In genomic region chr15:75443972-75444453, GRCh38 we compare ENCODE assay signal across 2 cellular contexts.
TF ChIP-seq lines count a peak whose summit lies in the region.
"Not testable (repeated sequence)": the region's sequence is repeated elsewhere in the genome, so short reads cannot be mapped to it uniquely, and the experiment has no call there.

No MANE protein-coding gene starts in this region.

TF ChIP-seq in SK-N-SH, 30 proteins besides CTCF, POLR2A, EP300 and RAD21:
- TF ChIP-seq JUND (IDR thresholded peaks at IDR 0.05) (peak; percentile 30), FOSL2 (IDR thresholded peaks at IDR 0.05; ENCODE audit: borderline replicate concordance, low read depth) (peak; percentile 50)
TF ChIP-seq in SK-N-SH: peak in this region for 2; not testable (repeated sequence) for 28.

TF ChIP-seq in HepG2, 621 proteins besides CTCF, POLR2A, EP300 and RAD21:
- peak; percentile 77 for TF ChIP-seq ATF7 (IDR thresholded peaks at IDR 0.05)
- not testable (repeated sequence) for TF ChIP-seq ATF7 (CRISPR knock-in tag; IDR thresholded peaks at IDR 0.05)
- 0 out of 2 replicates have a peak, but pooled peaks have one; percentile 16 for TF ChIP-seq FOSL2 (CRISPR knock-in tag; IDR thresholded peaks at IDR 0.05)
- peak; percentile 81 for TF ChIP-seq CEBPB (IDR thresholded peaks at IDR 0.05; ENCODE audit: borderline replicate concordance, low read depth, low read length)
- TF ChIP-seq ATF4 (CRISPR knock-in tag; IDR thresholded peaks at IDR 0.05), result peak; percentile 84 to 86; a peak in 3 of 4 replicates
